14 cellular contexts compared by ENCODE assay signal in the genomic region with DNA sequence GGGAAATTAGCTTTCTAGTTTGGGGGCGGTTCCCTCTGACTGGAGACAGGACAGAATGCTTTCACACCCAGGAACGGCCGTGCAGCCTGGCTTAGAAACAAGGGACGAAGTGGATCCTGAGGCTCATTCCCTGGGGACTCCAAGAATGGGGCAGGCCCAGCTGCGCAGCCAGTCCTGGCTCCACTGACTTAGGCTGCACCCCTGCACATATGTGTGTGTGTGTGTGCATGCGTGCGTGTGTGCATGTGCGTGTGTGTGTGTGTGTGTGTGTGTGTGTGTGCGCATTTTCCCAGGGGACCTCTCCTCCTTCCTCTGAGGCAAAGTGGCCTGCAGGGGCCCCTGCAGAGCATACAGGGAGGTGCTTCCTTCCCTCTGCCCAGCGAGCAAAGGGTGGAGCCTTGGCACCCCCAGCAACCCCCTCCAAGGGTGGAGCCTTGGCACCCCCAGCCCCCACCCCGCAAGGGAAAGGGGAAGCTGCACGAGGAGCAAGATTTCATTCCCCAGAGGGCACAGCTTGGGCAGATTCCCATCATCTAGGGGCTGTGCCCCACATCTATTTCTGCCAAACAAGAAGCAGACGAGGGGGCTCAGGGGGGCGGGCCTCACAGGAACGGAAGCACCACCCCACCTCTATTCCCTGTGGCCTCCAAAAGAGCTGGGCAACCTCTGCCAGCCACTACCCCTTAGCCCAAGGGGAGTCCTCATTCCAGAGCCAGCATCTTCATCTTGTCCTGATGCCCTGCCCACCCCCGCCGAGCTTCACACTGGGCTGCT.
DNase-seq lines count a peak whose midpoint lies in the region; ATAC-seq and TF ChIP-seq lines count a peak whose summit lies in the region.
"Had no signal": no experiment of that assay in that cellular context is flagged by ENCODE, and none has a peak within 500 bp of the region (broad histone marks: within the 10 kb centered on the region; RNA-seq: fewer than 3 reads in every experiment).

No MANE protein-coding gene starts in this region.

- H4K20me1 ChIP-seq in osteoblast (ENCODE audit: insufficient read depth, low read length): peaks cover 3% of the 10 kb centered on the region

- peaks cover 49% of the 10 kb centered on the region for H3K4me1 Mint-ChIP-seq in activated CD4-positive, alpha-beta memory T cell treated with anti-CD3 and anti-CD28 coated beads, Interleukin-2, amount 10 ng/mL, durations not matched to agents 7 days and 5 days
- H3K4me1 Mint-ChIP-seq in activated CD4-positive, alpha-beta memory T cell treated with anti-CD3 and anti-CD28 coated beads for 36 hours (ENCODE audit: low read depth): peaks cover 21% of the 10 kb centered on the region
- H3K4me1 Mint-ChIP-seq in IgD-negative memory B cell (peaks cover 23 to 50% (median 43%) of the 10 kb centered on the region in 3 donors), activated B cell treated with CpG ODN at 0.5 μM for 24 hours (peaks cover 87% of the 10 kb centered on the region)

- peaks cover 6% of the 10 kb centered on the region for H3K36me3 ChIP-seq in osteoblast (ENCODE audit: insufficient read depth, low read length)

- H3K27me3 Mint-ChIP-seq in activated CD4-positive, alpha-beta memory T cell treated with anti-CD3 and anti-CD28 coated beads, Interleukin-2, amount 10 ng/mL, durations not matched to agents 7 days and 5 days: peaks cover 18% of the 10 kb centered on the region
- peaks cover 12% of the 10 kb centered on the region for H3K27me3 Mint-ChIP-seq in activated CD4-positive, alpha-beta memory T cell treated with anti-CD3 and anti-CD28 coated beads for 36 hours
- peaks cover 16% of the 10 kb centered on the region for H3K27me3 Mint-ChIP-seq in IgD-negative memory B cell
- no peaks in the 10 kb centered on the region for H3K27me3 Mint-ChIP-seq in activated B cell treated with CpG ODN at 0.5 μM for 24 hours

- no peak overlapping the region for H2AFZ ChIP-seq in osteoblast (ENCODE audit: low read length)
- H2AFZ ChIP-seq: PC-9 had no signal

- POLR2A ChIA-PET in activated CD4-positive, alpha-beta memory T cell treated with anti-CD3 and anti-CD28 coated beads, Interleukin-2, amount 10 ng/mL, durations not matched to agents 7 days and 5 days (lab: Charles Lee): no interaction called here
- POLR2A ChIA-PET in activated CD4-positive, alpha-beta memory T cell treated with anti-CD3 and anti-CD28 coated beads for 36 hours (lab: Charles Lee): no interaction called here
- POLR2A ChIA-PET in activated B cell treated with CpG ODN at 0.5 μM for 24 hours (lab: Charles Lee): interaction anchor here (0.6 to 3.2 kb wide), 19 partner anchors 9 to 973 kb away, joined by 3 to 21 read pairs (median 5); partner anchors contain the start of genes CBX4 and CBX8

- DNase-seq in activated CD4-positive, alpha-beta memory T cell treated with anti-CD3 and anti-CD28 coated beads, Interleukin-2, amount 10 ng/mL, durations not matched to agents 7 days and 5 days: no peak
- no peak for DNase-seq in activated CD4-positive, alpha-beta memory T cell treated with anti-CD3 and anti-CD28 coated beads for 36 hours
- peak; percentile 35 for DNase-seq in activated B cell treated with CpG ODN at 0.5 μM for 24 hours
- peak; percentile 83 for DNase-seq in osteoblast (ENCODE audit: insufficient read length, low spot score, missing footprints)
- DNase-seq in NCI-H1694 treated with DMSO at 0.1 percent for 48 hours (lab: John Stamatoyannopoulos, UW): no peak
- no peak for DNase-seq in activated CD8-positive, alpha-beta memory T cell treated with anti-CD3 and anti-CD28 coated beads, Interleukin-2, amount 50 U/mL, for 48 hours
- DNase-seq: activated CD4-positive, alpha-beta T cell treated with anti-CD3 and anti-CD28 coated beads, Interleukin-2, amount 50 U/mL, for 48 hours; NCI-H146; PC-9; stimulated activated CD8-positive, alpha-beta memory T cell treated with anti-CD3 and anti-CD28 coated beads, Interleukin-4, amount 100 ng/mL, for 48 hours had no signal

- no peak overlapping the region for H3K4me2 ChIP-seq in osteoblast (ENCODE audit: insufficient read depth, low read length)
- H3K4me2 ChIP-seq: PC-9 had no signal

- H3K4me3 ChIP-seq in osteoblast (ENCODE audit: insufficient read depth, low read length): no peak overlapping the region
- H3K4me3 ChIP-seq: coronary artery, PC-9 had no signal

- H3K9me3 ChIP-seq in osteoblast (ENCODE audit: low read depth, low read length): no peaks in the 10 kb centered on the region

- peak overlapping the region; percentile 49 for H3K4me3 Mint-ChIP-seq in activated CD4-positive, alpha-beta memory T cell treated with anti-CD3 and anti-CD28 coated beads, Interleukin-2, amount 10 ng/mL, durations not matched to agents 7 days and 5 days
- H3K4me3 Mint-ChIP-seq in activated CD4-positive, alpha-beta memory T cell treated with anti-CD3 and anti-CD28 coated beads for 36 hours: no peak overlapping the region
- H3K4me3 Mint-ChIP-seq in IgD-negative memory B cell (peak overlapping the region in 3 of 4 donors; percentile 75 to 93 (median 76)), activated B cell treated with CpG ODN at 0.5 μM for 24 hours (peak overlapping the region; percentile 74)
- H3K4me3 Mint-ChIP-seq: activated naive CD8-positive, alpha-beta T cell had no signal

- peak overlapping the region; percentile 47 for H3K27ac Mint-ChIP-seq in activated CD4-positive, alpha-beta memory T cell treated with anti-CD3 and anti-CD28 coated beads, Interleukin-2, amount 10 ng/mL, durations not matched to agents 7 days and 5 days
- no peak overlapping the region for H3K27ac Mint-ChIP-seq in activated CD4-positive, alpha-beta memory T cell treated with anti-CD3 and anti-CD28 coated beads for 36 hours
- H3K27ac Mint-ChIP-seq in IgD-negative memory B cell (peak overlapping the region in 1 of 3 donors; percentile 96), activated B cell treated with CpG ODN at 0.5 μM for 24 hours (peak overlapping the region; percentile 91)
- H3K27ac Mint-ChIP-seq: activated naive CD8-positive, alpha-beta T cell had no signal

- H3K4me1 ChIP-seq in osteoblast (ENCODE audit: insufficient read depth, low read length): peaks cover 8% of the 10 kb centered on the region

- peaks cover 13% of the 10 kb centered on the region for H3K27me3 ChIP-seq in osteoblast (ENCODE audit: insufficient read depth, low read length)

- H3K27ac ChIP-seq in osteoblast (ENCODE audit: low read depth, low read length): no peak overlapping the region
- H3K27ac ChIP-seq: coronary artery, PC-9 had no signal

- H3K36me3 Mint-ChIP-seq in activated CD4-positive, alpha-beta memory T cell treated with anti-CD3 and anti-CD28 coated beads, Interleukin-2, amount 10 ng/mL, durations not matched to agents 7 days and 5 days (ENCODE audit: low read depth): no peaks in the 10 kb centered on the region
- H3K36me3 Mint-ChIP-seq in activated CD4-positive, alpha-beta memory T cell treated with anti-CD3 and anti-CD28 coated beads for 36 hours: no peaks in the 10 kb centered on the region
- H3K36me3 Mint-ChIP-seq in IgD-negative memory B cell: no peaks in the 10 kb centered on the region
- H3K36me3 Mint-ChIP-seq in activated B cell treated with CpG ODN at 0.5 μM for 24 hours (ENCODE audit: low read depth): no peaks in the 10 kb centered on the region
- H3K36me3 Mint-ChIP-seq: activated naive CD8-positive, alpha-beta T cell had no signal

- no peak for TF ChIP-seq CTCF in activated B cell treated with CpG ODN at 0.5 μM for 24 hours (IDR thresholded peaks at IDR 0.05)
- no peak for TF ChIP-seq CTCF in osteoblast (IDR thresholded peaks at IDR 0.05; ENCODE audit: extremely low read depth, low read depth, low read length)

- H3K79me2 ChIP-seq in osteoblast (ENCODE audit: insufficient read depth, low read length): no peaks in the 10 kb centered on the region

- ATAC-seq in activated B cell treated with CpG ODN at 0.5 μM for 24 hours (ENCODE audit: low read depth) (peak; percentile 64), HG03175 (IDR thresholded peaks at IDR 0.05; ENCODE audit: unreplicated experiment) (no peak)

- intact Hi-C loops in activated CD4-positive, alpha-beta memory T cell treated with anti-CD3 and anti-CD28 coated beads for 36 hours (cut with micrococcal nuclease): no loop called here
- intact Hi-C loops in activated B cell treated with CpG ODN at 0.5 μM for 24 hours (cut with micrococcal nuclease): loop anchor here (1.0 kb wide), 1 partner anchor 33 kb away; no protein-coding TSS in a partner anchor

- H3K9me3 Mint-ChIP-seq in activated CD4-positive, alpha-beta memory T cell treated with anti-CD3 and anti-CD28 coated beads, Interleukin-2, amount 10 ng/mL, durations not matched to agents 7 days and 5 days: no peaks in the 10 kb centered on the region
- no peaks in the 10 kb centered on the region for H3K9me3 Mint-ChIP-seq in activated CD4-positive, alpha-beta memory T cell treated with anti-CD3 and anti-CD28 coated beads for 36 hours
- H3K9me3 Mint-ChIP-seq in IgD-negative memory B cell: no peaks in the 10 kb centered on the region
- no peaks in the 10 kb centered on the region for H3K9me3 Mint-ChIP-seq in activated B cell treated with CpG ODN at 0.5 μM for 24 hours

- CTCF ChIA-PET in activated CD4-positive, alpha-beta memory T cell treated with anti-CD3 and anti-CD28 coated beads, Interleukin-2, amount 10 ng/mL, durations not matched to agents 7 days and 5 days (lab: Charles Lee): no interaction called here
- CTCF ChIA-PET in activated CD4-positive, alpha-beta memory T cell treated with anti-CD3 and anti-CD28 coated beads for 36 hours (lab: Charles Lee): interaction anchor here (1.0 kb wide), 1 partner anchor 191 kb away, joined by 3 read pairs; no protein-coding TSS in a partner anchor
- CTCF ChIA-PET in activated B cell treated with CpG ODN at 0.5 μM for 24 hours (lab: Charles Lee): interaction anchor here (1.1 to 2.5 kb wide), 3 partner anchors 20 to 33 kb away, joined by 4 to 11 read pairs (median 6); no protein-coding TSS in a partner anchor

Comparison
In these comparisons a context has a peak if more than half of its experiments do, and no peak if none do; other contexts are left out.
1. DNase-seq: peak in activated B cell treated with CpG ODN at 0.5 μM for 24 hours (single experiment) and osteoblast (single experiment); none in activated CD4-positive, alpha-beta memory T cell treated with anti-CD3 and anti-CD28 coated beads, Interleukin-2, amount 10 ng/mL, durations not matched to agents 7 days and 5 days (single experiment), activated CD4-positive, alpha-beta memory T cell treated with anti-CD3 and anti-CD28 coated beads for 36 hours (single experiment), NCI-H1694 treated with DMSO at 0.1 percent for 48 hours (single experiment) and activated CD8-positive, alpha-beta memory T cell treated with anti-CD3 and anti-CD28 coated beads, Interleukin-2, amount 50 U/mL, for 48 hours (single experiment).